Comparison of ENCODE assay signal across 21 cellular contexts in genomic region chr17:54493691-54494090, GRCh38.
DNase-seq lines count a peak whose midpoint lies in the region; ATAC-seq and TF ChIP-seq lines count a peak whose summit lies in the region.
"Had no signal": no experiment of that assay in that cellular context is flagged by ENCODE, and none has a peak within 500 bp of the region (broad histone marks: within the 10 kb centered on the region; RNA-seq: fewer than 3 reads in every experiment).

No MANE protein-coding gene starts in this region.

- H4K20me1 ChIP-seq in Loucy (ENCODE audit: insufficient read depth, low read length, poor library complexity, severe bottlenecking) = no peaks in the 10 kb centered on the region
- H4K20me1 ChIP-seq: BLaER1 had no signal

- no peak overlapping the region for H2AFZ ChIP-seq in Loucy (ENCODE audit: low read length)

- H3K9ac ChIP-seq in Loucy (ENCODE audit: low read depth, low read length, poor library complexity, severe bottlenecking) = no peak overlapping the region
- H3K9ac ChIP-seq: BLaER1 had no signal

- CTCF ChIA-PET in A673 (lab: Charles Lee) = no interaction called here

- no peaks in the 10 kb centered on the region for H3K27me3 ChIP-seq in A673 (replicated peaks; ENCODE audit: insufficient read depth, low read depth, low read length, poor library complexity)
- H3K27me3 ChIP-seq in Loucy (ENCODE audit: insufficient read depth, low read length, poor library complexity, severe bottlenecking) = no peaks in the 10 kb centered on the region
- H3K27me3 ChIP-seq: BE2C, BLaER1 had no signal

- peak overlapping the region; percentile 58 for H3K4me2 ChIP-seq in Loucy (ENCODE audit: low read depth, low read length, poor library complexity, severe bottlenecking)
- H3K4me2 ChIP-seq: BLaER1 had no signal

- H3K4me3 ChIP-seq in A673 (ENCODE audit: low read depth, low read length, poor library complexity, severe bottlenecking) (no peak overlapping the region), Loucy (ENCODE audit: low read length, poor library complexity, severe bottlenecking) (peak overlapping the region; percentile 51)
- H3K4me3 ChIP-seq: BLaER1 had no signal

- no peaks in the 10 kb centered on the region for H3F3A ChIP-seq in Loucy (ENCODE audit: low read depth)

- peak overlapping the region; percentile 73 for H3K27ac ChIP-seq in A673 (ENCODE audit: low read depth, low read length, poor library complexity, severe bottlenecking)
- H3K27ac ChIP-seq: BLaER1 had no signal

- H3K79me2 ChIP-seq in Loucy (ENCODE audit: insufficient read depth, low read length) = no peaks in the 10 kb centered on the region

- intact Hi-C loops in A673 (cut with micrococcal nuclease; ENCODE audit: unreplicated experiment) = no loop called here

- H3K36me3 ChIP-seq in A673 (ENCODE audit: insufficient read depth, low read length, poor library complexity, severe bottlenecking) = no peaks in the 10 kb centered on the region
- H3K36me3 ChIP-seq in Loucy (ENCODE audit: insufficient read depth, low read length) = no peaks in the 10 kb centered on the region
- H3K36me3 ChIP-seq: BE2C, BLaER1 had no signal

- H3K9me2 ChIP-seq in Loucy (replicated peaks; ENCODE audit: low read depth, low read length) = no peaks in the 10 kb centered on the region

- ATAC-seq in HG02610 (IDR thresholded peaks at IDR 0.05; ENCODE audit: unreplicated experiment) = no peak
- no peak for ATAC-seq in HG03025 (IDR thresholded peaks at IDR 0.05; ENCODE audit: low FRiP score, unreplicated experiment)

- DNase-seq in A673 (ENCODE audit: low spot score) (peak; percentile 82), GF-D8 (lab: John Stamatoyannopoulos, UW) (no peak)
- DNase-seq: 8988T; ACHN; BE2C; C1 segment of cervical spinal cord; CD4-positive, alpha-beta memory T cell; CD4-positive, CD25-positive, alpha-beta regulatory T cell; CD8-positive, alpha-beta memory T cell; COR-L47; DMS 273 treated with DMSO at 0.1 percent for 48 hours; DMS153; DMS53; DMS79; DND-41; EL; GDM1 had no signal

- POLR2A ChIA-PET in A673 (lab: Charles Lee; ENCODE audit: low non-redundant PET) = no interaction called here

- H3K9me3 ChIP-seq in A673 (ENCODE audit: low read depth, low read length, poor library complexity, severe bottlenecking) = no peaks in the 10 kb centered on the region
- no peaks in the 10 kb centered on the region for H3K9me3 ChIP-seq in Loucy (ENCODE audit: insufficient read depth, low read depth, low read length)
- H3K9me3 ChIP-seq: BE2C, BLaER1 had no signal

- no peak for TF ChIP-seq CTCF in A673 (conservative IDR thresholded peaks at IDR 0.05; ENCODE audit: low read depth, low read length)
- TF ChIP-seq CTCF in Loucy (conservative IDR thresholded peaks at IDR 0.05; ENCODE audit: low read length) = no peak

- BruUV-seq in A673 (replicated peaks; lab: Mats Ljungman, UMichigan) = no TSS peak

- H3K4me1 ChIP-seq in A673 (ENCODE audit: insufficient read depth, low read length, poor library complexity, severe bottlenecking) (peaks cover 58% of the 10 kb centered on the region), Loucy (ENCODE audit: insufficient read depth, low read length, poor library complexity, severe bottlenecking) (peaks cover 33% of the 10 kb centered on the region)
- H3K4me1 ChIP-seq: BE2C, BLaER1 had no signal
